ENCODE assay signal across 24 cellular contexts in genomic region chr22:37141476-37141875, GRCh38. TPM values are rescaled to one million over a fixed set of nuclear protein-coding genes. Genes with fewer than 3 reads are reported as not detected.
DNase-seq lines count a peak whose midpoint lies in the region; ATAC-seq and TF ChIP-seq lines count a peak whose summit lies in the region.
"Had no signal": no experiment of that assay in that cellular context is flagged by ENCODE, and none has a peak within 500 bp of the region (broad histone marks: within the 10 kb centered on the region; RNA-seq: fewer than 3 reads in every experiment).

No MANE protein-coding gene starts in this region.

- no peaks in the 10 kb centered on the region for H3K4me1 ChIP-seq in OCI-LY7 (ENCODE audit: insufficient read depth, low read length, poor library complexity, severe bottlenecking)
- H3K4me1 ChIP-seq: HAP-1 had no signal

- no peak overlapping the region for H3K27ac ChIP-seq in OCI-LY7 (ENCODE audit: low read depth, low read length, poor library complexity, severe bottlenecking)
- H3K27ac ChIP-seq: SK-N-MC had no signal

- H3K79me2 ChIP-seq in OCI-LY7 (ENCODE audit: insufficient read depth, low read depth, low read length) = no peaks in the 10 kb centered on the region

- H4K20me1 ChIP-seq in OCI-LY7 (ENCODE audit: insufficient read depth, low read length) = no peaks in the 10 kb centered on the region

- H2AFZ ChIP-seq in OCI-LY7 (ENCODE audit: low read length) = no peak overlapping the region

- no peaks in the 10 kb centered on the region for H3K27me3 Mint-ChIP-seq in activated naive CD8-positive, alpha-beta T cell
- no peaks in the 10 kb centered on the region for H3K27me3 Mint-ChIP-seq in activated naive CD8-positive, alpha-beta T cell treated with anti-CD3 and anti-CD28 coated beads for 36 hours
- H3K27me3 Mint-ChIP-seq in activated T-helper 17 cell treated with anti-CD3 and anti-CD28 coated beads, Interleukin-2, amount 50 U/mL, for 72 hours = no peaks in the 10 kb centered on the region
- H3K27me3 Mint-ChIP-seq: CD4-positive, alpha-beta memory T cell had no signal

- H3K9me2 ChIP-seq in OCI-LY7 (ENCODE audit: insufficient read depth, low read length) = no peaks in the 10 kb centered on the region

- CTCF ChIA-PET in OCI-LY7 (lab: Charles Lee; ENCODE audit: unreplicated experiment) = no interaction called here

- intact Hi-C loops in OCI-LY7 (cut with micrococcal nuclease; ENCODE audit: unreplicated experiment) = no loop called here

- BruUV-seq in OCI-LY7 (replicated peaks; lab: Mats Ljungman, UMichigan) = no TSS peak

- no peak overlapping the region for H3K4me2 ChIP-seq in OCI-LY7 (ENCODE audit: low read length)

- peaks cover 20% of the 10 kb centered on the region for H3K36me3 Mint-ChIP-seq in activated naive CD8-positive, alpha-beta T cell
- H3K36me3 Mint-ChIP-seq in activated naive CD8-positive, alpha-beta T cell treated with anti-CD3 and anti-CD28 coated beads for 36 hours = peaks cover 63% of the 10 kb centered on the region
- peaks cover 100% of the 10 kb centered on the region for H3K36me3 Mint-ChIP-seq in activated T-helper 17 cell treated with anti-CD3 and anti-CD28 coated beads, Interleukin-2, amount 50 U/mL, for 72 hours (ENCODE audit: low read depth)

- POLR2A ChIA-PET in OCI-LY7 (lab: Charles Lee) = interaction anchor here (1.2 kb wide), 1 partner anchor 53 kb away, joined by 3 read pairs; no protein-coding TSS in a partner anchor

- H3K4me3 Mint-ChIP-seq in activated naive CD8-positive, alpha-beta T cell = no peak overlapping the region
- no peak overlapping the region for H3K4me3 Mint-ChIP-seq in activated naive CD8-positive, alpha-beta T cell treated with anti-CD3 and anti-CD28 coated beads for 36 hours
- peak overlapping the region; percentile 96 for H3K4me3 Mint-ChIP-seq in activated T-helper 17 cell treated with anti-CD3 and anti-CD28 coated beads, Interleukin-2, amount 50 U/mL, for 72 hours
- H3K4me3 Mint-ChIP-seq: CD4-positive, alpha-beta memory T cell had no signal

- H3K9me3 ChIP-seq in OCI-LY7 (ENCODE audit: low read length) = no peaks in the 10 kb centered on the region
- H3K9me3 ChIP-seq: Caco-2, HAP-1 had no signal

- H3K9me3 Mint-ChIP-seq in activated naive CD8-positive, alpha-beta T cell (ENCODE audit: low read depth) = no peaks in the 10 kb centered on the region
- H3K9me3 Mint-ChIP-seq in activated naive CD8-positive, alpha-beta T cell treated with anti-CD3 and anti-CD28 coated beads for 36 hours = no peaks in the 10 kb centered on the region
- no peaks in the 10 kb centered on the region for H3K9me3 Mint-ChIP-seq in activated T-helper 17 cell treated with anti-CD3 and anti-CD28 coated beads, Interleukin-2, amount 50 U/mL, for 72 hours
- H3K9me3 Mint-ChIP-seq: CD4-positive, alpha-beta memory T cell had no signal

- H3K4me3 ChIP-seq in OCI-LY7 (ENCODE audit: low read depth, low read length, poor library complexity, severe bottlenecking) = no peak overlapping the region
- H3K4me3 ChIP-seq: HAP-1, K562, SK-N-MC had no signal

- no peak for ATAC-seq in activated T-helper 17 cell treated with anti-CD3 and anti-CD28 coated beads, Interleukin-2, amount 50 U/mL, for 72 hours (replicated peaks)
- ATAC-seq in GM21786 (IDR thresholded peaks at IDR 0.05; ENCODE audit: unreplicated experiment) = no peak
- ATAC-seq: PC-3 had no signal

- H3K36me3 ChIP-seq in OCI-LY7 (ENCODE audit: insufficient read depth, low read length) = no peaks in the 10 kb centered on the region
- H3K36me3 ChIP-seq: HAP-1 had no signal

- TF ChIP-seq CTCF in OCI-LY7 (conservative IDR thresholded peaks at IDR 0.05; ENCODE audit: low read length) = no peak

- H3K27ac Mint-ChIP-seq in activated naive CD8-positive, alpha-beta T cell = peak overlapping the region; percentile 3
- no peak overlapping the region for H3K27ac Mint-ChIP-seq in activated naive CD8-positive, alpha-beta T cell treated with anti-CD3 and anti-CD28 coated beads for 36 hours
- H3K27ac Mint-ChIP-seq in activated T-helper 17 cell treated with anti-CD3 and anti-CD28 coated beads, Interleukin-2, amount 50 U/mL, for 72 hours = peak overlapping the region; percentile 86

- no peak for DNase-seq in activated naive CD8-positive, alpha-beta T cell treated with anti-CD3 and anti-CD28 coated beads for 36 hours
- peak; percentile 8 for DNase-seq in kidney tubule cell (ENCODE audit: low spot score)
- DNase-seq in NCI-H345 treated with DMSO at 0.1 percent for 48 hours (lab: John Stamatoyannopoulos, UW; ENCODE audit: unreplicated experiment) = no peak
- no peak for DNase-seq in OCI-LY7 (ENCODE audit: low spot score)
- DNase-seq: Caco-2, DMS 273 treated with DMSO at 0.1 percent for 48 hours, DMS79 treated with DMSO at 0.1 percent for 48 hours, MM.1S, NCI-H1048, NCI-H1417 treated with DMSO at 0.1 percent for 48 hours, NCI-H187, NCI-H446 treated with DMSO at 0.1 percent for 48 hours, NCI-H526 treated with DMSO at 0.1 percent for 48 hours, PC-3, SHP77 treated with DMSO at 0.1 percent for 48 hours had no signal

- H3K4me1 Mint-ChIP-seq in activated naive CD8-positive, alpha-beta T cell (ENCODE audit: low read depth) = peaks cover 60% of the 10 kb centered on the region
- peaks cover 54% of the 10 kb centered on the region for H3K4me1 Mint-ChIP-seq in activated naive CD8-positive, alpha-beta T cell treated with anti-CD3 and anti-CD28 coated beads for 36 hours
- peaks cover 57% of the 10 kb centered on the region for H3K4me1 Mint-ChIP-seq in activated T-helper 17 cell treated with anti-CD3 and anti-CD28 coated beads, Interleukin-2, amount 50 U/mL, for 72 hours

RNA-seq across cellular contexts. Expression of gene IL2RB, which starts 8.2 kb away (rescaled TPM):
- 100 to 1,000 TPM; 148 to 149 TPM for total RNA-seq in activated naive CD8-positive, alpha-beta T cell treated with anti-CD3 and anti-CD28 coated beads for 36 hours
- 100 to 1,000 TPM; 425 to 498 TPM for total RNA-seq in activated T-helper 17 cell treated with anti-CD3 and anti-CD28 coated beads, Interleukin-2, amount 50 U/mL, for 72 hours
- total RNA-seq in OCI-LY7 (2014; rRNA removed; shearing (Covaris generic)) = not detected in 2 replicates
- not detected in 2 replicates for total RNA-seq in OCI-LY7 (2022)
- total RNA-seq: Caco-2, PC-3, RPMI7951 had no signal

RNA-seq across cellular contexts. Expression of gene TMPRSS6, which starts 32.0 kb away (rescaled TPM):
- total RNA-seq in activated naive CD8-positive, alpha-beta T cell treated with anti-CD3 and anti-CD28 coated beads for 36 hours = 1 to 10 TPM; 1.8 to 2.0 TPM
- total RNA-seq in activated T-helper 17 cell treated with anti-CD3 and anti-CD28 coated beads, Interleukin-2, amount 50 U/mL, for 72 hours = 100 to 1,000 TPM in 1 of 2 donors, 10 to 100 TPM in 1; 86.6 to 343 TPM
- total RNA-seq in OCI-LY7 (2014; rRNA removed; shearing (Covaris generic)) = not detected in 2 replicates
- total RNA-seq in OCI-LY7 (2022) = not detected in 2 replicates
- total RNA-seq: A673, K562, RPMI7951 had no signal

RNA-seq across cellular contexts. Expression of gene C1QTNF6, which starts 46.6 kb away (rescaled TPM):
- 1 to 10 TPM; 2.7 to 3.2 TPM for total RNA-seq in activated naive CD8-positive, alpha-beta T cell treated with anti-CD3 and anti-CD28 coated beads for 36 hours
- total RNA-seq in activated T-helper 17 cell treated with anti-CD3 and anti-CD28 coated beads, Interleukin-2, amount 50 U/mL, for 72 hours = 10 to 100 TPM in 1 of 2 donors, 1 to 10 TPM in 1; 5.0 to 16.3 TPM
- 6.8 and 7.3 TPM in 2 replicates for total RNA-seq in OCI-LY7 (2014; rRNA removed; shearing (Covaris generic))
- total RNA-seq in OCI-LY7 (2022) = 18.7 and 19.6 TPM in 2 replicates

Comparison
In these comparisons a context has a peak if more than half of its experiments do, and no peak if none do; other contexts are left out.
1. RNA of gene IL2RB, which starts 8.2 kb away (total RNA-seq): 425 to 498 TPM in activated T-helper 17 cell treated with anti-CD3 and anti-CD28 coated beads, Interleukin-2, amount 50 U/mL, for 72 hours and 148 to 149 TPM in activated naive CD8-positive, alpha-beta T cell treated with anti-CD3 and anti-CD28 coated beads for 36 hours; not detected in OCI-LY7; every median in the first group is over 100 times any median in the second.
2. RNA of gene TMPRSS6, which starts 32.0 kb away (total RNA-seq): 86.6 to 343 TPM in activated T-helper 17 cell treated with anti-CD3 and anti-CD28 coated beads, Interleukin-2, amount 50 U/mL, for 72 hours; 1.8 to 2.0 TPM in activated naive CD8-positive, alpha-beta T cell treated with anti-CD3 and anti-CD28 coated beads for 36 hours and not detected in OCI-LY7; every median in the first group is over 10 times any median in the second.